In the genomic region with DNA sequence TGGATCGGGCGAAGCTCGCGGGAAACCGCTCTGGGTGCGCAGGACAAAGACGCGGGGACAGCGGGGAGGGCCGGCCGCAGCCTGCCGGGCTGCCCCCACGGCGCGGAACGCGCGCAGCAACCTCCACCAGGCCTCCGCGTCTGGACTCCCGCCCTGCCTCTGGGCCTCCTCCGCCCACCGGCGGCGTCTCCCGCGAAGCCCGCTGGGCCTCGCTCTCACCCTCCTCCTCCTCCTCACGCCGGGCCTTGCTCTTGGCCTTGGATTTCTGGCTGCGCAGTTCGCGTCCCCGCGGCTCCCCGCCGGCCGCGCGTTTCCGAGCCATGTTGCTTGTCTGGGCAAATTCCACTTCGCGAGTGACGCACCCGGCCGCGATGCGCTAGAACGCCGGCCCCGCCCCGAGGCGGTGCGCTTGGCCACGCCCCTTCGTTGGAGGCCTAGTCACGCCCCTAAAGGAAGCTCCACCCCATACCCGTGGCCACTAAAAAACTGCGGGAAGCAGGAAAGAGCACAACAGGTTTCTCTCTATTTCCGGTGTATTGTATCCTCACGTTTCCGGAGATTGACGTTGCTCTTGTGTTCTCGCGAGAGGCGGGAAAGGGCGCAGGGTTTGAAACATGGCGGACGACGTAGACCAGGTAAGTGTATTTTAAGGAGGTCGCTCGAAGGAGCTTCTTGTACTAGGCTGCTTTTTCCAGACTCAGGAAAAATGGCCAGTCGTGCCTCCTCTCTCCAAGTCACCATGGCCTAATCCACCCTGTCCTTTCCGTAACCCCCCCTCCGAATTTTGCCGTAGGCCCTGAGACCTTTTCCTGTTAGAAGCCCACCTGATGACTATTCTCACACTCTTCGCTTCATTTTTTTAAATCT, we compare ENCODE assay signal across 1 cellular context.
TF ChIP-seq lines count a peak whose summit lies in the region.

Gene LSM3, plus strand, starts transcription at position 571 of the 867 bp plus-strand sequence. Its CDS starts 44 bp downstream, at position 615.
Gene XPC, minus strand, starts transcription at position 355 of the 867 bp plus-strand sequence. Its CDS starts 33 bp downstream, at position 322.

TF ChIP-seq in GM12878, 131 proteins besides CTCF, POLR2A, EP300 and RAD21 (continued from another document and continues in another):
- TF ChIP-seq REST (IDR thresholded peaks at IDR 0.05; ENCODE audit: low read depth, low read length) (0 out of 2 replicates have a peak, but pooled peaks have one; percentile 6), BACH1 (IDR thresholded peaks at IDR 0.05; ENCODE audit: borderline replicate concordance) (peak; percentile 93), CBX3 (IDR thresholded peaks at IDR 0.05; ENCODE audit: borderline replicate concordance, low read depth) (no peak), RCOR1 (conservative IDR thresholded peaks at IDR 0.05; ENCODE audit: low read depth, low read length) (peak; percentile 100), CHD1 (IDR thresholded peaks at IDR 0.05; ENCODE audit: low read depth, low read length) (no peak), SRF (IDR thresholded peaks at IDR 0.05; ENCODE audit: low read depth in 2 of 2, low read length in 2 of 2) (peak in 1 of 2 experiments; percentile 29; a peak in 1 of 4 replicates), ZNF687 (IDR thresholded peaks at IDR 0.05) (peak; percentile 73), PAX5 (IDR thresholded peaks at IDR 0.05; ENCODE audit: borderline replicate concordance, low read depth, low read length) (no peak), E2F4 (IDR thresholded peaks at IDR 0.05; ENCODE audit: low read depth, low read length) (peak; percentile 88), BRCA1 (IDR thresholded peaks at IDR 0.05; ENCODE audit: low read depth, low read length) (peak; percentile 96), SUZ12 (IDR thresholded peaks at IDR 0.05; ENCODE audit: unreplicated experiment) (no peak), ZBTB11 (CRISPR knock-in tag; IDR thresholded peaks at IDR 0.05) (no peak), SIN3A (IDR thresholded peaks at IDR 0.05; ENCODE audit: low read depth, low read length) (peak; percentile 92), PRDM15 (CRISPR knock-in tag; IDR thresholded peaks at IDR 0.05) (no peak), ZBED1 (IDR thresholded peaks at IDR 0.05; ENCODE audit: borderline replicate concordance) (no peak), MAX (IDR thresholded peaks at IDR 0.05; ENCODE audit: low read depth, low read length) (no peak), RELB (IDR thresholded peaks at IDR 0.05; ENCODE audit: low read depth) (peak; percentile 98), FOXK2 (IDR thresholded peaks at IDR 0.05) (peak; percentile 74), ZNF622 (IDR thresholded peaks at IDR 0.05) (no peak), KAT2A (conservative IDR thresholded peaks at IDR 0.05; ENCODE audit: control insufficient read depth, low read depth, low read length) (no peak), MEF2B (IDR thresholded peaks at IDR 0.05; ENCODE audit: partially characterized antibody, poor library complexity, severe bottlenecking) (peak; percentile 2), CREB1 (IDR thresholded peaks at IDR 0.05; ENCODE audit: low read depth) (peak; percentile 93), ZNF207 (IDR thresholded peaks at IDR 0.05; ENCODE audit: borderline replicate concordance) (peak; percentile 66), IKZF2 (IDR thresholded peaks at IDR 0.05) (no peak; a peak in 2 of 4 replicates), RAD51 (IDR thresholded peaks at IDR 0.05) (peak; percentile 31; the same call in 1 of the 2 replicates), KLF5 (IDR thresholded peaks at IDR 0.05; ENCODE audit: partially characterized antibody) (peak; percentile 32)
- TF ChIP-seq, protein P1, sequence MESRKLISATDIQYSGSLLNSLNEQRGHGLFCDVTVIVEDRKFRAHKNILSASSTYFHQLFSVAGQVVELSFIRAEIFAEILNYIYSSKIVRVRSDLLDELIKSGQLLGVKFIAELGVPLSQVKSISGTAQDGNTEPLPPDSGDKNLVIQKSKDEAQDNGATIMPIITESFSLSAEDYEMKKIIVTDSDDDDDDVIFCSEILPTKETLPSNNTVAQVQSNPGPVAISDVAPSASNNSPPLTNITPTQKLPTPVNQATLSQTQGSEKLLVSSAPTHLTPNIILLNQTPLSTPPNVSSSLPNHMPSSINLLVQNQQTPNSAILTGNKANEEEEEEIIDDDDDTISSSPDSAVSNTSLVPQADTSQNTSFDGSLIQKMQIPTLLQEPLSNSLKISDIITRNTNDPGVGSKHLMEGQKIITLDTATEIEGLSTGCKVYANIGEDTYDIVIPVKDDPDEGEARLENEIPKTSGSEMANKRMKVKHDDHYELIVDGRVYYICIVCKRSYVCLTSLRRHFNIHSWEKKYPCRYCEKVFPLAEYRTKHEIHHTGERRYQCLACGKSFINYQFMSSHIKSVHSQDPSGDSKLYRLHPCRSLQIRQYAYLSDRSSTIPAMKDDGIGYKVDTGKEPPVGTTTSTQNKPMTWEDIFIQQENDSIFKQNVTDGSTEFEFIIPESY (IDR thresholded peaks at IDR 0.05): no peak
- TF ChIP-seq, protein P2, sequence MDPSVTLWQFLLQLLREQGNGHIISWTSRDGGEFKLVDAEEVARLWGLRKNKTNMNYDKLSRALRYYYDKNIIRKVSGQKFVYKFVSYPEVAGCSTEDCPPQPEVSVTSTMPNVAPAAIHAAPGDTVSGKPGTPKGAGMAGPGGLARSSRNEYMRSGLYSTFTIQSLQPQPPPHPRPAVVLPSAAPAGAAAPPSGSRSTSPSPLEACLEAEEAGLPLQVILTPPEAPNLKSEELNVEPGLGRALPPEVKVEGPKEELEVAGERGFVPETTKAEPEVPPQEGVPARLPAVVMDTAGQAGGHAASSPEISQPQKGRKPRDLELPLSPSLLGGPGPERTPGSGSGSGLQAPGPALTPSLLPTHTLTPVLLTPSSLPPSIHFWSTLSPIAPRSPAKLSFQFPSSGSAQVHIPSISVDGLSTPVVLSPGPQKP (IDR thresholded peaks at IDR 0.05; ENCODE audit: low read depth, low read length): peak; percentile 43; the same call in 1 of the 2 replicates
